Comparison of ENCODE assay signal across 11 cellular contexts in the genomic region with DNA sequence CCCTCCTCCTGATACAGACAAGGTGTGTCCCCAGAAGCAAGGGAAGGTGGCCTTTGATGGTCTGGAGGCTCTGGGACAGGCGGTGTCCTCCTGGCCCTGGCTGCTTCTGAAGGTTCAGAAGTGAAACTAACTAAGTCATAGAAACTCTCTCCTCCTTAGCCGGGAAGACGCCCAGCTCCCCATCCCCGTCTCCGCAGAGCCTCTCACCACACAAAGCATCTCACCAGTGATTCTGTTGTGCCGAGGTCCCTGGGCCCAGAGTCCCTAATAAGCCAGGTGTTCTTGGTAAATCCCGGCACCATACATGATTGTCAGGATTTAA. TPM values are rescaled to one million over a fixed set of nuclear protein-coding genes. Genes with fewer than 3 reads are reported as not detected.
DNase-seq lines count a peak whose midpoint lies in the region; ATAC-seq lines count a peak whose summit lies in the region.
"Had no signal": no experiment of that assay in that cellular context is flagged by ENCODE, and none has a peak within 500 bp of the region (broad histone marks: within the 10 kb centered on the region; RNA-seq: fewer than 3 reads in every experiment).

No MANE protein-coding gene starts in this region.

- ATAC-seq in HG02610 (IDR thresholded peaks at IDR 0.05; ENCODE audit: unreplicated experiment): no peak

- peak overlapping the region; percentile 90 for H3K27ac Mint-ChIP-seq in activated naive CD4-positive, alpha-beta T cell treated with anti-CD3 and anti-CD28 coated beads, Interleukin-2, amount 10 ng/mL, durations not matched to agents 7 days and 5 days
- H3K27ac Mint-ChIP-seq in T-helper 1 cell treated with Interleukin-12 subunit alpha and Interleukin-12 subunit beta and Interleukin-4 antibody, amounts not matched to agents 30 μg/mL and 1 μg/mL, for 36 hours: peak overlapping the region; percentile 97

- no peaks in the 10 kb centered on the region for H3K9me3 Mint-ChIP-seq in activated naive CD4-positive, alpha-beta T cell treated with anti-CD3 and anti-CD28 coated beads, Interleukin-2, amount 10 ng/mL, durations not matched to agents 7 days and 5 days
- H3K9me3 Mint-ChIP-seq in T-helper 1 cell treated with Interleukin-12 subunit alpha and Interleukin-12 subunit beta and Interleukin-4 antibody, amounts not matched to agents 30 μg/mL and 1 μg/mL, for 36 hours: no peaks in the 10 kb centered on the region

- peak overlapping the region; percentile 38 for H3K4me3 ChIP-seq in thymus (ENCODE audit: low read length)

- no peak for DNase-seq in activated naive CD4-positive, alpha-beta T cell treated with anti-CD3 and anti-CD28 coated beads, Interleukin-2, amount 10 ng/mL, durations not matched to agents 7 days and 5 days
- DNase-seq in activated naive CD4-positive, alpha-beta T cell (lab: John Stamatoyannopoulos, UW): no peak
- peak; percentile 39 for DNase-seq in hepatic stellate cell (ENCODE audit: low spot score)
- no peak for DNase-seq in NCI-H2081 (lab: John Stamatoyannopoulos, UW)
- DNase-seq in AG08396 (ENCODE audit: low spot score): no peak
- DNase-seq: NCI-H1436 treated with DMSO at 0.1 percent for 48 hours, retina had no signal

- H3K4me1 Mint-ChIP-seq in activated naive CD4-positive, alpha-beta T cell treated with anti-CD3 and anti-CD28 coated beads, Interleukin-2, amount 10 ng/mL, durations not matched to agents 7 days and 5 days: peaks cover 83% of the 10 kb centered on the region
- H3K4me1 Mint-ChIP-seq in T-helper 1 cell treated with Interleukin-12 subunit alpha and Interleukin-12 subunit beta and Interleukin-4 antibody, amounts not matched to agents 30 μg/mL and 1 μg/mL, for 36 hours (ENCODE audit: low read depth): peaks cover 70% of the 10 kb centered on the region

- 19% methylated on average over 7 of the region's 7 CpGs for WGBS in thymus

- no peaks in the 10 kb centered on the region for H3K36me3 Mint-ChIP-seq in activated naive CD4-positive, alpha-beta T cell treated with anti-CD3 and anti-CD28 coated beads, Interleukin-2, amount 10 ng/mL, durations not matched to agents 7 days and 5 days
- H3K36me3 Mint-ChIP-seq in T-helper 1 cell treated with Interleukin-12 subunit alpha and Interleukin-12 subunit beta and Interleukin-4 antibody, amounts not matched to agents 30 μg/mL and 1 μg/mL, for 36 hours (ENCODE audit: low read depth): peaks cover 2% of the 10 kb centered on the region

- CTCF ChIA-PET in activated naive CD4-positive, alpha-beta T cell treated with anti-CD3 and anti-CD28 coated beads, Interleukin-2, amount 10 ng/mL, durations not matched to agents 7 days and 5 days (lab: Charles Lee): interaction anchor here (1.0 to 1.7 kb wide), 7 partner anchors 8 to 223 kb away, joined by 3 to 6 read pairs (median 5); no protein-coding TSS in a partner anchor

- H3K4me1 ChIP-seq in thymus (ENCODE audit: control insufficient read depth, insufficient read depth, low read length): peaks cover 69% of the 10 kb centered on the region

- H3K27me3 Mint-ChIP-seq in activated naive CD4-positive, alpha-beta T cell treated with anti-CD3 and anti-CD28 coated beads, Interleukin-2, amount 10 ng/mL, durations not matched to agents 7 days and 5 days: peaks cover 14% of the 10 kb centered on the region
- peaks cover 3% of the 10 kb centered on the region for H3K27me3 Mint-ChIP-seq in T-helper 1 cell treated with Interleukin-12 subunit alpha and Interleukin-12 subunit beta and Interleukin-4 antibody, amounts not matched to agents 30 μg/mL and 1 μg/mL, for 36 hours (ENCODE audit: low read depth)

- H3K27me3 ChIP-seq in thymus (ENCODE audit: control insufficient read depth, insufficient read depth): no peaks in the 10 kb centered on the region
- H3K27me3 ChIP-seq: upper lobe of left lung had no signal

- peak overlapping the region; percentile 48 for H3K27ac ChIP-seq in thymus (ENCODE audit: low read depth)

- H3K9me3 ChIP-seq in thymus (ENCODE audit: control insufficient read depth): no peaks in the 10 kb centered on the region
- H3K9me3 ChIP-seq: upper lobe of left lung had no signal

- H3K36me3 ChIP-seq in thymus (ENCODE audit: control insufficient read depth, insufficient read depth): no peaks in the 10 kb centered on the region
- H3K36me3 ChIP-seq: upper lobe of left lung had no signal

- peak overlapping the region; percentile 66 for H3K4me3 Mint-ChIP-seq in activated naive CD4-positive, alpha-beta T cell treated with anti-CD3 and anti-CD28 coated beads, Interleukin-2, amount 10 ng/mL, durations not matched to agents 7 days and 5 days
- H3K4me3 Mint-ChIP-seq in T-helper 1 cell treated with Interleukin-12 subunit alpha and Interleukin-12 subunit beta and Interleukin-4 antibody, amounts not matched to agents 30 μg/mL and 1 μg/mL, for 36 hours: peak overlapping the region; percentile 83

RNA-seq across cellular contexts. Expression of a gene that starts 9.4 kb away (rescaled TPM):
- polyA plus RNA-seq in thymus: 10.9 TPM

RNA-seq across cellular contexts. Expression of a gene that starts 48.8 kb away (rescaled TPM):
- polyA plus RNA-seq in thymus: 33.7 TPM

RNA-seq across cellular contexts. Expression of a gene that starts 49.5 kb away (rescaled TPM):
- polyA plus RNA-seq in thymus: 76.7 TPM
